ENCODE assay signal across 25 cellular contexts in the genomic region with DNA sequence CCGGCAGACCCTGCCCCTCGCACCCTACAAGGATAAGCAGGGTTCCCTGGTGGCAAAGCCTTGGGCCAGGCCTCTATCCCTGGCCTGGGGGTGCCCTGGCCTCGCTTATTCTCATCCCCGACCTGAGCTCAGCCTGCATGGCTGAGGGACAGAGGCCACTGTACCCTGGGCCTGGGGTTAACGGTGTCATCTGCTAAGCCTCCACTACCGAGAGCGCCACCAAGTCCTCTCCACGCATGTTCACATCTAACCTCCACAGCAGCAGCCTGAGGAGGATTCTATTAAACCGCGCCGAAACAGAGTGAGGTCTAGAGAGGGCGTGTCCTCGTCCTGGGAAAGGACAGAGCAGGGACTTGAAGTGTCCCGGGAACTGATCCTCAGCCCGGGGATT.
DNase-seq lines count a peak whose midpoint lies in the region; ATAC-seq and TF ChIP-seq lines count a peak whose summit lies in the region.
"Had no signal": no experiment of that assay in that cellular context is flagged by ENCODE, and none has a peak within 500 bp of the region (broad histone marks: within the 10 kb centered on the region; RNA-seq: fewer than 3 reads in every experiment).

No MANE protein-coding gene starts in this region.

- H3F3A ChIP-seq in SK-N-SH (replicated peaks; ENCODE audit: insufficient read depth): peaks cover 4% of the 10 kb centered on the region

- WGBS in SK-N-SH (ENCODE audit: low lambda C conversion rate): 96% methylated on average over 8 of the region's 15 CpGs
- 96% methylated on average over 15 of the region's 15 CpGs for WGBS in mesenchymal stem cell
- 91 to 96% (median 95%) methylated on average over 10 to 15 of the region's 15 CpGs for WGBS in spleen, 5 donors

- H3K4me3 ChIP-seq in SK-N-SH (ENCODE audit: low read depth in 2 of 2, low read length in 1 of 2) (no peak overlapping the region), Peyer's patch (no peak overlapping the region), mesenchymal stem cell (ENCODE audit: insufficient read depth in 1 of 2, low read depth in 1 of 2, low read length in 2 of 2) (no peak overlapping the region), spleen (no peak overlapping the region)
- H3K4me3 ChIP-seq: GM23248, MG63, SJSA1 had no signal

- no peaks in the 10 kb centered on the region for H3K79me1 ChIP-seq in mesenchymal stem cell (replicated peaks; ENCODE audit: low read length, poor library complexity, severe bottlenecking)

- H2AK5ac ChIP-seq in mesenchymal stem cell (ENCODE audit: low read length, severe bottlenecking): peak overlapping the region; percentile 32

- H4K91ac ChIP-seq in mesenchymal stem cell (ENCODE audit: low read length): no peak overlapping the region

- POLR2A ChIA-PET in SK-N-SH (lab: Yijun Ruan, JAX): no interaction called here

- H2AFZ ChIP-seq in SK-N-SH (ENCODE audit: low read depth) (no peak overlapping the region), mesenchymal stem cell (ENCODE audit: low read depth, low read length) (no peak overlapping the region)
- H2AFZ ChIP-seq: GM23248 had no signal

- H3K27me3 ChIP-seq in SK-N-SH (ENCODE audit: insufficient read depth): no peaks in the 10 kb centered on the region
- no peaks in the 10 kb centered on the region for H3K27me3 ChIP-seq in Peyer's patch
- no peaks in the 10 kb centered on the region for H3K27me3 ChIP-seq in mesenchymal stem cell (ENCODE audit: control insufficient read depth in 1 of 2, insufficient read depth in 1 of 2, low read length in 2 of 2)
- H3K27me3 ChIP-seq in spleen (replicated peaks in 1 of 7): peaks cover 0 to 5% (median 0%) of the 10 kb centered on the region in 7 donors
- H3K27me3 ChIP-seq: MG63, SJSA1 had no signal

- no peak overlapping the region for H2BK5ac ChIP-seq in mesenchymal stem cell (ENCODE audit: low read depth, low read length, poor library complexity, severe bottlenecking)

- no peak overlapping the region for H4K8ac ChIP-seq in mesenchymal stem cell (ENCODE audit: low read length)

- TF ChIP-seq CTCF in SK-N-SH (IDR thresholded peaks at IDR 0.05) (no peak), Peyer's patch (IDR thresholded peaks at IDR 0.05) (no peak), spleen (IDR thresholded peaks at IDR 0.05 in 8 of 11, conservative IDR thresholded peaks at IDR 0.05 in 3 of 11) (no peak)

- no peak for TF ChIP-seq EP300 in SK-N-SH (IDR thresholded peaks at IDR 0.05; ENCODE audit: borderline replicate concordance in 1 of 2, low read depth in 1 of 2, low read length in 1 of 2)

- CTCF ChIA-PET in SK-N-SH (lab: Yijun Ruan, JAX): interaction anchor here (1.3 kb wide), 1 partner anchor 21 kb away, joined by 3 read pairs; no protein-coding TSS in a partner anchor

- no peak overlapping the region for H3K4ac ChIP-seq in mesenchymal stem cell (ENCODE audit: low read depth in 1 of 2, low read length in 2 of 2)

- H3K18ac ChIP-seq in mesenchymal stem cell (ENCODE audit: low read depth in 1 of 2, low read length in 2 of 2): peak overlapping the region in 1 of 2 experiments; percentile 4

- H3K4me1 ChIP-seq in SK-N-SH (ENCODE audit: control insufficient read depth in 1 of 2, insufficient read depth in 2 of 2, low read depth in 1 of 2, low read length in 1 of 2) (peaks cover 3 to 11% of the 10 kb centered on the region in 2 experiments; a peak in 3 of 4 replicates), Peyer's patch (peaks cover 0 to 8% (median 0%) of the 10 kb centered on the region in 4 donors), mesenchymal stem cell (ENCODE audit: control insufficient read depth, insufficient read depth, low read depth, low read length) (peaks cover 43% of the 10 kb centered on the region), spleen (peaks cover 0 to 7% (median 3%) of the 10 kb centered on the region in 6 donors)

- ATAC-seq in SK-N-SH treated with all-trans-retinoic acid at 6 μM for 48 hours (no peak), HG03045 (IDR thresholded peaks at IDR 0.05; ENCODE audit: unreplicated experiment) (no peak), GM21786 (IDR thresholded peaks at IDR 0.05; ENCODE audit: unreplicated experiment) (no peak)
- ATAC-seq: activated T-helper 17 cell treated with anti-CD3 and anti-CD28 coated beads, Interleukin-2, amount 50 U/mL, for 72 hours; stimulated activated naive CD8-positive, alpha-beta T cell treated with anti-CD3 and anti-CD28 coated beads, Interleukin-15, Interleukin-2, amounts not matched to agents 100 U/mL and 50 U/mL, for 24 hours had no signal

- H3K27ac ChIP-seq in SK-N-SH (ENCODE audit: low read depth in 2 of 2, low read length in 1 of 2) (no peak overlapping the region), Peyer's patch (no peak overlapping the region), mesenchymal stem cell (ENCODE audit: low read length, poor library complexity, severe bottlenecking) (no peak overlapping the region), spleen (no peak overlapping the region)
- H3K27ac ChIP-seq: 22Rv1, epithelial cell of prostate, GM23248 had no signal

- H3K79me2 ChIP-seq in SK-N-SH (ENCODE audit: insufficient read depth): no peaks in the 10 kb centered on the region

- TF ChIP-seq RAD21 in SK-N-SH (IDR thresholded peaks at IDR 0.05; ENCODE audit: low read length): no peak

- H2BK15ac ChIP-seq in mesenchymal stem cell (ENCODE audit: low read depth, poor library complexity, severe bottlenecking): no peak overlapping the region

- H3K9ac ChIP-seq in SK-N-SH (no peak overlapping the region), mesenchymal stem cell (ENCODE audit: low read length) (no peak overlapping the region)
- H3K9ac ChIP-seq: GM23248 had no signal

- no peaks in the 10 kb centered on the region for H4K20me1 ChIP-seq in SK-N-SH (ENCODE audit: insufficient read depth)

- DNase-seq in SK-N-SH (peak; percentile 15), Peyer's patch (peak in 2 of 3 donors; percentile 10 to 38), mesenchymal stem cell (no peak), spleen (peak; percentile 61), NCI-H345 treated with DMSO at 0.1 percent for 48 hours (lab: John Stamatoyannopoulos, UW; ENCODE audit: unreplicated experiment) (no peak)
- DNase-seq: activated CD4-positive, alpha-beta T cell treated with anti-CD3 and anti-CD28 coated beads, Interleukin-2, amount 10 ng/mL, durations not matched to agents 7 days and 5 days; activated naive CD8-positive, alpha-beta T cell treated with anti-CD3 and anti-CD28 coated beads for 36 hours; cerebellar nuclear complex; effector CD4-positive, alpha-beta T cell; GF-D8; glutamatergic neuron; GM23248; kidney glomerular epithelial cell; MG63; naive B cell; NCI-H146; NCI-H526; stimulated activated naive CD8-positive, alpha-beta T cell treated with anti-CD3 and anti-CD28 coated beads, Interleukin-15, Interleukin-2, amounts not matched to agents 100 U/mL and 50 U/mL, for 24 hours had no signal

- intact Hi-C loops in spleen (cut with DNase I; ENCODE audit: low total_unique reads): no loop called here

- peak overlapping the region in 1 of 2 experiments; percentile 12 for H2BK12ac ChIP-seq in mesenchymal stem cell (ENCODE audit: low read length in 2 of 2)

- H3K23ac ChIP-seq in mesenchymal stem cell (ENCODE audit: low read length in 2 of 2): no peak overlapping the region

- no peaks in the 10 kb centered on the region for H3K9me2 ChIP-seq in SK-N-SH

- H3K14ac ChIP-seq in mesenchymal stem cell (ENCODE audit: low read length in 2 of 2): no peak overlapping the region

- H3K9me3 ChIP-seq in SK-N-SH: no peaks in the 10 kb centered on the region
- H3K9me3 ChIP-seq in Peyer's patch: no peaks in the 10 kb centered on the region
- H3K9me3 ChIP-seq in mesenchymal stem cell (ENCODE audit: control insufficient read depth, low read length): no peaks in the 10 kb centered on the region
- no peaks in the 10 kb centered on the region for H3K9me3 ChIP-seq in spleen
- H3K9me3 ChIP-seq: MG63, SJSA1 had no signal

- H3K4me2 ChIP-seq in SK-N-SH (no peak overlapping the region), mesenchymal stem cell (ENCODE audit: low read length, poor library complexity, severe bottlenecking) (no peak overlapping the region)

- no peaks in the 10 kb centered on the region for H3K36me3 ChIP-seq in SK-N-SH (replicated peaks in 1 of 2; ENCODE audit: control insufficient read depth in 1 of 2, insufficient read depth in 2 of 2, low read length in 1 of 2)
- H3K36me3 ChIP-seq in Peyer's patch: no peaks in the 10 kb centered on the region
- no peaks in the 10 kb centered on the region for H3K36me3 ChIP-seq in mesenchymal stem cell (ENCODE audit: control insufficient read depth in 1 of 2, insufficient read depth in 2 of 2, low read depth in 1 of 2, low read length in 2 of 2)
- no peaks in the 10 kb centered on the region for H3K36me3 ChIP-seq in spleen
- H3K36me3 ChIP-seq: MG63, SJSA1 had no signal

- no peak for TF ChIP-seq POLR2A in Peyer's patch (IDR thresholded peaks at IDR 0.05)
- TF ChIP-seq POLR2A in spleen (IDR thresholded peaks at IDR 0.05): no peak

- no peak overlapping the region for H2BK120ac ChIP-seq in mesenchymal stem cell (ENCODE audit: low read depth, low read length)

TF ChIP-seq in SK-N-SH treated with all-trans-retinoic acid at 6 μM for 48 hours, 23 proteins besides CTCF, POLR2A, EP300 and RAD21:
- no peak for TF ChIP-seq ZNF8 (CRISPR knock-in tag; IDR thresholded peaks at IDR 0.05)

Comparison
In these comparisons a context has a peak if more than half of its experiments do, and no peak if none do; other contexts are left out.
1. DNase-seq: peak in SK-N-SH (single experiment), Peyer's patch (2 of 3) and spleen (single experiment); none in mesenchymal stem cell (single experiment) and NCI-H345 treated with DMSO at 0.1 percent for 48 hours (single experiment).